Comparison of ENCODE assay signal across 20 cellular contexts in genomic region chr20:62022575-62023139, GRCh38. TPM values are rescaled to one million over a fixed set of nuclear protein-coding genes. Genes with fewer than 3 reads are reported as not detected.
DNase-seq lines count a peak whose midpoint lies in the region; ATAC-seq, FAIRE-seq and TF ChIP-seq lines count a peak whose summit lies in the region.
"Had no signal": no experiment of that assay in that cellular context is flagged by ENCODE, and none has a peak within 500 bp of the region (broad histone marks: within the 10 kb centered on the region; RNA-seq: fewer than 3 reads in every experiment).

No MANE protein-coding gene starts in this region.

- no peak overlapping the region for H2AFZ ChIP-seq in astrocyte (ENCODE audit: low read depth, low read length)
- H2AFZ ChIP-seq: GM23248 had no signal

- H3K27me3 ChIP-seq in RWPE2 (ENCODE audit: insufficient read depth, poor library complexity, severe bottlenecking) (no peaks in the 10 kb centered on the region), astrocyte (ENCODE audit: insufficient read depth, low read length) (no peaks in the 10 kb centered on the region), skeletal muscle tissue (ENCODE audit: control insufficient read depth in 3 of 3, insufficient read depth in 3 of 3, low read length in 3 of 3) (no peaks in the 10 kb centered on the region)

- H3K9me3 ChIP-seq in RWPE2 (ENCODE audit: severe bottlenecking), result no peaks in the 10 kb centered on the region
- no peaks in the 10 kb centered on the region for H3K9me3 ChIP-seq in astrocyte (ENCODE audit: insufficient read depth, low read depth, low read length)
- H3K9me3 ChIP-seq in kidney (ENCODE audit: control insufficient read depth in 1 of 2, low read length in 2 of 2), result no peaks in the 10 kb centered on the region
- H3K9me3 ChIP-seq in skeletal muscle tissue (ENCODE audit: control insufficient read depth in 3 of 3, low read length in 3 of 3), result no peaks in the 10 kb centered on the region

- H3K4me1 ChIP-seq in RWPE2 (ENCODE audit: insufficient read depth, poor library complexity, severe bottlenecking), result no peaks in the 10 kb centered on the region
- peaks cover 13% of the 10 kb centered on the region for H3K4me1 ChIP-seq in astrocyte (ENCODE audit: insufficient read depth, low read length)
- peaks cover 46% of the 10 kb centered on the region in 2 donors for H3K4me1 ChIP-seq in kidney (ENCODE audit: control insufficient read depth in 1 of 2, insufficient read depth in 1 of 2, low read depth in 1 of 2, low read length in 2 of 2)
- peaks cover 48 to 81% (median 74%) of the 10 kb centered on the region in 3 donors for H3K4me1 ChIP-seq in skeletal muscle tissue (ENCODE audit: control insufficient read depth in 3 of 3, insufficient read depth in 3 of 3, low read length in 3 of 3)

- H3K27ac ChIP-seq in RWPE2 (ENCODE audit: poor library complexity, severe bottlenecking), result no peak overlapping the region
- H3K27ac ChIP-seq in astrocyte (ENCODE audit: low read depth, low read length), result no peak overlapping the region
- H3K27ac ChIP-seq in kidney (ENCODE audit: low read depth in 2 of 2, low read length in 2 of 2), result peak overlapping the region in 1 of 2 donors; percentile 47
- no peak overlapping the region for H3K27ac ChIP-seq in skeletal muscle tissue (ENCODE audit: low read depth, low read length)
- H3K27ac ChIP-seq: GM23248 had no signal

- H3K4me1 Mint-ChIP-seq in astrocyte (ENCODE audit: low read depth, unreplicated experiment), result peaks cover 9% of the 10 kb centered on the region

- no peaks in the 10 kb centered on the region for H3K9me3 Mint-ChIP-seq in astrocyte (ENCODE audit: unreplicated experiment)

- H3K27ac Mint-ChIP-seq in astrocyte (ENCODE audit: unreplicated experiment), result no peak overlapping the region

- no peaks in the 10 kb centered on the region for H3K36me3 ChIP-seq in RWPE2 (ENCODE audit: low read depth)
- no peaks in the 10 kb centered on the region for H3K36me3 ChIP-seq in astrocyte (ENCODE audit: insufficient read depth, low read length)
- H3K36me3 ChIP-seq in kidney (ENCODE audit: control insufficient read depth in 1 of 2, insufficient read depth in 2 of 2, low read length in 2 of 2), result no peaks in the 10 kb centered on the region
- H3K36me3 ChIP-seq in skeletal muscle tissue (ENCODE audit: control insufficient read depth in 3 of 3, insufficient read depth in 3 of 3, low read length in 3 of 3), result no peaks in the 10 kb centered on the region

- intact Hi-C loops in kidney (cut with DNase I), result no loop called here

- no peaks in the 10 kb centered on the region for H3K27me3 Mint-ChIP-seq in astrocyte (ENCODE audit: low read depth, unreplicated experiment)

- H3K4me3 Mint-ChIP-seq in astrocyte (ENCODE audit: unreplicated experiment), result peak overlapping the region; percentile 55

- DNase-seq in RWPE2 (ENCODE audit: low spot score), result peak; percentile 68
- DNase-seq in astrocyte (ENCODE audit: low read depth), result no peak
- DNase-seq in kidney, result peak; percentile 17
- DNase-seq in SHP77 (lab: John Stamatoyannopoulos, UW), result no peak
- DNase-seq in NCI-H446 treated with DMSO at 0.1 percent for 48 hours (lab: John Stamatoyannopoulos, UW), result no peak
- DNase-seq: ACHN, C1 segment of cervical spinal cord, DMS79, GM23248, KG1, NCI-H1105 treated with DMSO at 0.1 percent for 48 hours, NCI-H1694, NCI-H2081 treated with DMSO at 0.1 percent for 48 hours, NCI-H510A, NCI-H748 treated with DMSO at 0.1 percent for 48 hours, SIG-M5 had no signal

- no peak overlapping the region for H3K4me3 ChIP-seq in RWPE2 (ENCODE audit: severe bottlenecking)
- H3K4me3 ChIP-seq in astrocyte (ENCODE audit: insufficient read depth, low read depth, low read length), result no peak overlapping the region
- H3K4me3 ChIP-seq in kidney (ENCODE audit: low read length in 2 of 2), result no peak overlapping the region
- no peak overlapping the region for H3K4me3 ChIP-seq in skeletal muscle tissue (ENCODE audit: low read length in 3 of 3)
- H3K4me3 ChIP-seq: GM23248 had no signal

- ATAC-seq in RWPE2 (ENCODE audit: low read depth), result no peak
- ATAC-seq in GM21515 (IDR thresholded peaks at IDR 0.05; ENCODE audit: unreplicated experiment), result no peak
- ATAC-seq: HCT116 had no signal

- no peak overlapping the region for H3K4me2 ChIP-seq in astrocyte (ENCODE audit: low read length)

- FAIRE-seq in astrocyte (lab: Jason Lieb, UNC) (no peak), kidney (lab: Jason Lieb, UNC) (no peak)
- FAIRE-seq: RCC 7860 had no signal

- H3K36me3 Mint-ChIP-seq in astrocyte (ENCODE audit: low read depth, unreplicated experiment), result peaks cover 3% of the 10 kb centered on the region

- H4K20me1 ChIP-seq in astrocyte (ENCODE audit: insufficient read depth, low read length), result peaks cover 96% of the 10 kb centered on the region

- no peak overlapping the region for H3K9ac ChIP-seq in astrocyte (ENCODE audit: low read length)
- H3K9ac ChIP-seq in kidney (ENCODE audit: low read length in 2 of 2), result no peak overlapping the region
- H3K9ac ChIP-seq in skeletal muscle tissue (ENCODE audit: low read depth in 1 of 3, low read length in 3 of 3), result peak overlapping the region in 2 of 3 donors; percentile 6 to 19
- H3K9ac ChIP-seq: GM23248 had no signal

- TF ChIP-seq CTCF in RWPE2 (IDR thresholded peaks at IDR 0.05; ENCODE audit: poor library complexity, severe bottlenecking) (no peak), astrocyte (IDR thresholded peaks at IDR 0.05; ENCODE audit: insufficient read depth, low read depth, low read length) (no peak), kidney (IDR thresholded peaks at IDR 0.05; ENCODE audit: borderline replicate concordance, extremely low read depth, insufficient read depth) (no peak)

- peaks cover 90% of the 10 kb centered on the region for H3K79me2 ChIP-seq in astrocyte (ENCODE audit: insufficient read depth, low read length)

RNA-seq across cellular contexts. Expression of gene TAF4, which starts 43.0 kb away (rescaled TPM):
- total RNA-seq in astrocyte, result 11.8 and 12.6 TPM in 2 replicates
- 18.4 TPM for total RNA-seq in kidney
- polyA plus RNA-seq in kidney (ENCODE audit: insufficient read depth, low read depth, low replicate concordance), result 3.7 TPM
- 4.2 TPM for total RNA-seq in skeletal muscle tissue

Comparison
In these comparisons a context has a peak if more than half of its experiments do, and no peak if none do; other contexts are left out.
1. DNase-seq: peak in RWPE2 (single experiment) and kidney (single experiment); none in astrocyte (single experiment), SHP77 (0 of 2) and NCI-H446 treated with DMSO at 0.1 percent for 48 hours (single experiment).
2. H3K9ac ChIP-seq: peak in skeletal muscle tissue (2 of 3); none in astrocyte (single experiment) and kidney (0 of 2).